8 cellular contexts compared by ENCODE assay signal in genomic region chr6:2998249-2999004, GRCh38. TPM values are rescaled to one million over a fixed set of nuclear protein-coding genes. Genes with fewer than 3 reads are reported as not detected.
DNase-seq lines count a peak whose midpoint lies in the region; ATAC-seq and TF ChIP-seq lines count a peak whose summit lies in the region.
"Not testable (repeated sequence)": the region's sequence is repeated elsewhere in the genome, so short reads cannot be mapped to it uniquely, and the experiment has no call there.

No MANE protein-coding gene starts in this region.

- H3K9me2 ChIP-seq in hepatocyte (replicated peaks; ENCODE audit: insufficient read depth) = not testable (repeated sequence)

- in situ Hi-C loops in transverse colon (cut with MboI; ENCODE audit: low pct_ligation_motif_present in 1 of 4, low pct_unique_long_range_greater_than_20kb in 1 of 4, low sequenced_read_pairs in 3 of 4) = loop anchor here in 3 of 4 donors (5.0 to 10.0 kb wide), 3 partner anchors 54 to 246 kb away; no protein-coding TSS in a partner anchor

- TF ChIP-seq CTCF in hepatocyte (IDR thresholded peaks at IDR 0.05; ENCODE audit: poor library complexity) (peak; percentile 40), ovary (IDR thresholded peaks at IDR 0.05) (peak in 2 of 3 donors; percentile 81 to 89), transverse colon (IDR thresholded peaks at IDR 0.05) (peak; percentile 60 to 90 (median 64))

- TF ChIP-seq POLR2A in ovary (IDR thresholded peaks at IDR 0.05); transverse colon (IDR thresholded peaks at IDR 0.05): not testable (repeated sequence)

- not testable (repeated sequence) for H3K36me3 ChIP-seq in hepatocyte (replicated peaks; ENCODE audit: insufficient read depth, low read depth); ovary; transverse colon

- H3K79me2 ChIP-seq in hepatocyte = not testable (repeated sequence)

- peak overlapping the region; percentile 88 for H3K4me2 ChIP-seq in hepatocyte

- not testable (repeated sequence) for H3K4me1 ChIP-seq in hepatocyte (ENCODE audit: insufficient read depth); ovary (ENCODE audit: insufficient read depth)
- peaks cover 9 to 24% (median 19%) of the 10 kb centered on the region in 4 donors for H3K4me1 ChIP-seq in transverse colon

- not testable (repeated sequence) for H3K27me3 ChIP-seq in hepatocyte, ovary, transverse colon

- intact Hi-C loops in ovary (cut with DNase I) = loop anchor here (2.0 to 5.0 kb wide), 2 partner anchors 56 to 59 kb away; no protein-coding TSS in a partner anchor
- intact Hi-C loops in transverse colon (cut with DNase I; ENCODE audit: low total_unique reads) = loop anchor here (1.0 kb wide), 1 partner anchor 57 kb away; no protein-coding TSS in a partner anchor

- not testable (repeated sequence) for H4K20me1 ChIP-seq in hepatocyte (ENCODE audit: insufficient read depth, poor library complexity, severe bottlenecking)

- peak overlapping the region; percentile 95 for H3K27ac ChIP-seq in hepatocyte
- peak overlapping the region in 1 of 2 donors; percentile 51 for H3K27ac ChIP-seq in ovary
- H3K27ac ChIP-seq in transverse colon = peak overlapping the region; percentile 86 to 88 (median 87)

- peak; percentile 21 for DNase-seq in GDM1 (lab: John Stamatoyannopoulos, UW)
- DNase-seq in NOMO-1 treated with DMSO at 0.1 percent for 48 hours (lab: John Stamatoyannopoulos, UW; ENCODE audit: unreplicated experiment) = peak; percentile 4
- DNase-seq in activated CD4-positive, alpha-beta T cell treated with anti-CD3 and anti-CD28 coated beads, Interleukin-2, amount 50 U/mL, for 48 hours = peak; percentile 51 to 59
- DNase-seq in cerebellar cortex (ENCODE audit: low spot score) = peak; percentile 65
- peak; percentile 21 for DNase-seq in hepatocyte (ENCODE audit: low spot score)
- peak in 4 of 5 donors; percentile 33 to 58 (median 46) for DNase-seq in ovary
- not testable (repeated sequence) for DNase-seq in transverse colon

- peak; percentile 47 for ATAC-seq in HG02642 (IDR thresholded peaks at IDR 0.05; ENCODE audit: poor library complexity, unreplicated experiment)

- peak overlapping the region; percentile 66 for H2AFZ ChIP-seq in hepatocyte

- H3K9me3 ChIP-seq in hepatocyte (ENCODE audit: low read depth); ovary; transverse colon: not testable (repeated sequence)

- not testable (repeated sequence) for TF ChIP-seq EP300 in ovary (IDR thresholded peaks at IDR 0.05); transverse colon (IDR thresholded peaks at IDR 0.05; ENCODE audit: low read depth)

- WGBS in hepatocyte (ENCODE audit: low lambda C conversion rate, missing lambda C conversion rate) = 5% methylated on average over 15 of the region's 16 CpGs
- 2 to 4% (median 4%) methylated on average over 11 to 16 of the region's 16 CpGs for WGBS in ovary, 3 donors
- 2% methylated on average over 16 of the region's 16 CpGs; no CpG with 5 or more reads in 1 of the 2 donors for WGBS in transverse colon (ENCODE audit: low coverage in 1 of 2), 2 donors

- H3K4me3 ChIP-seq in hepatocyte = peak overlapping the region; percentile 50
- peak overlapping the region; percentile 32 for H3K4me3 ChIP-seq in ovary
- H3K4me3 ChIP-seq in transverse colon = peak overlapping the region in 2 of 4 donors; percentile 72 to 77

RNA-seq across cellular contexts. Expression of gene NQO2, which starts 1.3 kb away (rescaled TPM):
- total RNA-seq in hepatocyte = 22.5 and 23.4 TPM in 2 replicates
- polyA plus RNA-seq in hepatocyte = 28.6 and 38.5 TPM in 2 replicates
- total RNA-seq in ovary = 10 to 100 TPM; 16.2 to 41.1 (median 26.8) TPM
- 10 to 100 TPM; 31.6 to 48.4 TPM for polyA plus RNA-seq in ovary
- total RNA-seq in transverse colon = 1 to 10 TPM in 3 of 4 donors, under 1 TPM in 1; 1.00 to 9.7 (median 7.2) TPM

RNA-seq across cellular contexts. Expression of gene SERPINB6, which starts 27.1 kb away (rescaled TPM):
- 77.7 and 87.9 TPM in 2 replicates for total RNA-seq in hepatocyte
- 109 and 117 TPM in 2 replicates for polyA plus RNA-seq in hepatocyte
- total RNA-seq in ovary = 100 to 1,000 TPM in 6 of 7 donors, 10 to 100 TPM in 1; 98.1 to 161 (median 156) TPM
- polyA plus RNA-seq in ovary = 100 to 1,000 TPM; 138 to 252 TPM
- 100 to 1,000 TPM; 134 to 276 (median 170) TPM for total RNA-seq in transverse colon
